19 cellular contexts compared by ENCODE assay signal in the genomic region with DNA sequence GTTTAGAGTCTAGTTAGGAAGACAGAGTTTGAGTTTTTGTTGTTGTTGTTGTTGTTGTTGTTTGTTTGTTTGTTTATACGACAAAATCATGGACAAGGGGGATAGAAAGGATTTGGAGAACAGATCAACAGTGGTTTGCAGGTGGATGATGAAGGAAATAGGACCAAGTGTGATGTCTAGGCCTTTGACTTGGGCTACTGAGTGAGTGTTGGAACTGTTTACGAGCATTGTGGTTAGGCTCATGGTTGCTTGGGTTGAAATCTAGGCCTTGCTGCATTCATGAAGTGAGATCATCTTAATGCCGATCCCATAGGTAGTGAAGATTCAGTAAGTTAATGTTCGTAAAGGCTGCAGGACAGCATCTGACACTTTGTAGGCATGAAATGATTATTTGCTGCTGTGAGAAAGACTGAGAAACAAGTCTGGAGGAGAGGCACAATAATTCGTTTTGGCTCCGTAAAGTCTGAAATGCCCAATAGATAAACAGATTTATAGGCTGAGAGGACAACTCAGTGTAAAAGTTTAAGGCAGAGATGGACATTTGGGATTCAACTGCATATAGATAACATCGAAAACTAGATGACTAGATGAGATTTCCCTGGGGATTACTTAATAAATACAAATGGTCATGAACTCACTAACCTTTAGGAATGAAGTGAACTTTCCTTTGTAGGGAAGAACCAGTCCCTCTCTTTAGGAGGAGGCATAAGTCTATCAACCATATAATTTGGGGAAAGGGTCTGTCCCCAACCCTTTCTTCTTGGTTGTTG.
A peak's percentile ranks its signal among the peaks of the same experiment; 100 is the strongest.
DNase-seq lines count a peak whose midpoint lies in the region; ATAC-seq, FAIRE-seq and TF ChIP-seq lines count a peak whose summit lies in the region.
"Had no signal": no experiment of that assay in that cellular context is flagged by ENCODE, and none has a peak within 500 bp of the region (broad histone marks: within the 10 kb centered on the region; RNA-seq: fewer than 3 reads in every experiment).

No MANE protein-coding gene starts in this region.

- H3K9ac ChIP-seq in keratinocyte (ENCODE audit: control insufficient read depth, extremely low read depth, insufficient read depth, low read length) (no peak overlapping the region), skeletal muscle tissue (ENCODE audit: low read depth in 1 of 3, low read length in 3 of 3) (no peak overlapping the region)

- DNase-seq in HFFc6, result no peak
- DNase-seq in keratinocyte (ENCODE audit: low read depth, low spot score), result no peak
- no peak for DNase-seq in OCI-M1 (lab: John Stamatoyannopoulos, UW)
- DNase-seq in NCI-H1694 treated with DMSO at 0.1 percent for 48 hours (lab: John Stamatoyannopoulos, UW), result no peak
- DNase-seq: ACHN, C1 segment of cervical spinal cord, DMS79 treated with DMSO at 0.1 percent for 48 hours, GOT3, Karpas-422, NCI-H1105 treated with DMSO at 0.1 percent for 48 hours, NCI-H1694, NCI-H510A treated with DMSO at 0.1 percent for 48 hours, PC-9 had no signal

- H3K9me3 ChIP-seq in keratinocyte (ENCODE audit: control insufficient read depth, low read depth, low read length) (no peaks in the 10 kb centered on the region), skeletal muscle tissue (ENCODE audit: control insufficient read depth in 3 of 3, low read length in 3 of 3) (no peaks in the 10 kb centered on the region)

- H3K4me1 Mint-ChIP-seq in HFFc6 (ENCODE audit: low read depth), result peaks cover 49% of the 10 kb centered on the region

- H3K36me3 ChIP-seq in keratinocyte (ENCODE audit: control insufficient read depth in 2 of 2, extremely low read depth in 1 of 2, insufficient read depth in 2 of 2, low read length in 2 of 2) (no peaks in the 10 kb centered on the region), skeletal muscle tissue (ENCODE audit: control insufficient read depth in 3 of 3, insufficient read depth in 3 of 3, low read length in 3 of 3) (no peaks in the 10 kb centered on the region)

- dilution Hi-C loops in keratinocyte (cut with MboI; ENCODE audit: extremely low pct_ligation_motif_present, low sequenced_read_pairs), result no loop called here

- no peaks in the 10 kb centered on the region for H3K9me1 ChIP-seq in keratinocyte (ENCODE audit: control insufficient read depth, extremely low read depth, insufficient read depth, low read length)

- H3K27me3 ChIP-seq in keratinocyte (ENCODE audit: control insufficient read depth, extremely low read depth, insufficient read depth, low read length), result no peaks in the 10 kb centered on the region
- no peaks in the 10 kb centered on the region for H3K27me3 ChIP-seq in skeletal muscle tissue (ENCODE audit: control insufficient read depth in 3 of 3, insufficient read depth in 3 of 3, low read length in 3 of 3)

- no peak for TF ChIP-seq CTCF in HFFc6 (IDR thresholded peaks at IDR 0.05)
- no peak for TF ChIP-seq CTCF in VCaP (conservative IDR thresholded peaks at IDR 0.05)
- no peak for TF ChIP-seq CTCF in keratinocyte (optimal IDR thresholded peaks at IDR 0.05 in 1 of 3, IDR thresholded peaks at IDR 0.05 in 1 of 3, conservative IDR thresholded peaks at IDR 0.05 in 1 of 3; ENCODE audit: extremely low read depth in 1 of 3, insufficient read depth in 2 of 3, low read length in 3 of 3)

- no peaks in the 10 kb centered on the region for H3K36me3 Mint-ChIP-seq in HFFc6 (ENCODE audit: low read depth)

- no peaks in the 10 kb centered on the region for H4K20me1 ChIP-seq in keratinocyte (ENCODE audit: control insufficient read depth, extremely low read depth, insufficient read depth, low read length)

- no peak overlapping the region for H2AFZ ChIP-seq in keratinocyte (ENCODE audit: control insufficient read depth, low read length)
- H2AFZ ChIP-seq: PC-9 had no signal

- H3K27ac ChIP-seq in VCaP (peak overlapping the region; percentile 28; the same call in 1 of the 2 replicates), keratinocyte (ENCODE audit: control insufficient read depth, insufficient read depth, low read length) (no peak overlapping the region), skeletal muscle tissue (ENCODE audit: low read depth, low read length) (peak overlapping the region; percentile 10)
- H3K27ac ChIP-seq: PC-9 had no signal

- peak overlapping the region; percentile 22 for H3K4me2 ChIP-seq in keratinocyte (ENCODE audit: control insufficient read depth, extremely low read depth, insufficient read depth, low read depth, low read length)
- H3K4me2 ChIP-seq: PC-9 had no signal

- peak; percentile 9 for FAIRE-seq in keratinocyte (lab: Jason Lieb, UNC)
- FAIRE-seq: G401.6 had no signal

- H3K79me2 ChIP-seq in keratinocyte (ENCODE audit: control insufficient read depth, insufficient read depth, low read length), result no peaks in the 10 kb centered on the region

- no peak for ATAC-seq in GM21381 (IDR thresholded peaks at IDR 0.05; ENCODE audit: unreplicated experiment)
- ATAC-seq in HG03342 (IDR thresholded peaks at IDR 0.05; ENCODE audit: unreplicated experiment), result no peak

- no peak overlapping the region for H3K4me3 ChIP-seq in keratinocyte (ENCODE audit: control insufficient read depth in 2 of 3, extremely low read depth in 1 of 3, insufficient read depth in 2 of 3, low read depth in 1 of 3, low read length in 3 of 3)
- H3K4me3 ChIP-seq in skeletal muscle tissue (ENCODE audit: low read length in 3 of 3), result no peak overlapping the region
- H3K4me3 ChIP-seq: PC-9 had no signal

- H3K27ac Mint-ChIP-seq in HFFc6, result peak overlapping the region; percentile 88
- H3K27ac Mint-ChIP-seq: T-helper 1 cell treated with Interleukin-12 subunit alpha and Interleukin-12 subunit beta and Interleukin-4 antibody, amounts not matched to agents 30 μg/mL and 1 μg/mL, for 36 hours had no signal

- H3K27me3 Mint-ChIP-seq in HFFc6 (ENCODE audit: insufficient read depth), result no peaks in the 10 kb centered on the region; the same call in 1 of the 2 replicates

- no peak overlapping the region for H3K4me3 Mint-ChIP-seq in HFFc6
- H3K4me3 Mint-ChIP-seq: T-helper 1 cell treated with Interleukin-12 subunit alpha and Interleukin-12 subunit beta and Interleukin-4 antibody, amounts not matched to agents 30 μg/mL and 1 μg/mL, for 36 hours had no signal

- H3K4me1 ChIP-seq in keratinocyte (ENCODE audit: control insufficient read depth, extremely low read depth, insufficient read depth, low read length) (peaks cover 14% of the 10 kb centered on the region), skeletal muscle tissue (ENCODE audit: control insufficient read depth in 3 of 3, insufficient read depth in 3 of 3, low read length in 3 of 3) (peaks cover 33 to 42% (median 33%) of the 10 kb centered on the region in 3 donors)

- no peaks in the 10 kb centered on the region for H3K9me3 Mint-ChIP-seq in HFFc6
- H3K9me3 Mint-ChIP-seq: T-helper 1 cell treated with Interleukin-12 subunit alpha and Interleukin-12 subunit beta and Interleukin-4 antibody, amounts not matched to agents 30 μg/mL and 1 μg/mL, for 36 hours had no signal
